In the genomic region with DNA sequence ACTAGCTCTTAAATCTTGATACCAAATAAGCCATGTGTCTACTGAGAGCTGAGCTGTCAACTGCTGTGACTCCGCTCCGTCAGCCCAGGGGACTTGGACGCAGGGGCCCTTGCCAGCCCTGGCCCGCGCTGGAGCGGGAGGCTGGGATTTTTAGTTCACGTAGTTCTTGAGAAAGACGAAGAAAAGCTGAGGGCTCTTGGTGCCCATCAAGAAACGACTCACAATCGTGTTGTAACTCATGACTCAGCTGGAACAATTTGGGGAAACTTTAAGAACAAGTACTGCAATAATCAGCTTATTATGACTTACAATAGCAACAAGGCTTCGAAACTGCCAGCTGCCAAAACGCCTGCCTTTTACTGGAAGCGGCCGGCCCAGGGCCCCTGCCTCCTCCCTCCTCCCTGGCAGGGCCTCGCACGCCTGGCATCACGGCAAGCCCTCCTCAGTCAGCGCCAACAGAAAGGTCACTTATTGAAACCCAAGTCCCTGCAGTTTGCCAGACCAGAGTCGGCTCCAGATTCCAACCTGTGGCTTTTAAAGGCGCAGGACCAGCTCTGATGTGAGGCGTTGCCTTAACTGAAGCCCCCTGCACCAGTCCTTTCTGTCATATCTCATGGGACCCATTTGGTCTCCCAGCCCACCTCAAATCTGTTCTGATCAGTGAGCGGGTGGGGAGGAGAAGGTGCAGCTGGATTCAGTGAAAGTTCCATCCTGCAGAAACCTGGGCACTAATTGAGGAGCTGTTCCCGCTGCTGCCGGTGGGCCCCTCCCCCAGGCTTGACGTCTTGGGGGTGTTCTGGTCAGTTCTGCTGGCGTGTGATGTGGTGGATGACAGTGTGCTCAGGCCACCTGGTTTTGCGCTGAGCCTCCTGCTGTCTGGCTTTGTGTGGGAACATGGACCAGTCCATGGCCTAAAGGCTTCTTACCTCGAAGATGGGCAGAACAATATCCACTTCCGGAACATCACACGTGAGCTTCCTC, we compare ENCODE assay signal across 8 cellular contexts.
DNase-seq lines count a peak whose midpoint lies in the region; ATAC-seq and TF ChIP-seq lines count a peak whose summit lies in the region.

No MANE protein-coding gene starts in this region.

- no peak overlapping the region for H3K4me3 ChIP-seq in CD8-positive, alpha-beta memory T cell (ENCODE audit: low read length)
- peak overlapping the region in 1 of 4 donors; percentile 3 for H3K4me3 ChIP-seq in stomach

- peak; percentile 72 for TF ChIP-seq EP300 in stomach (IDR thresholded peaks at IDR 0.05)

- intact Hi-C loops in stomach (cut with DNase I; ENCODE audit: low total_unique reads), result no loop called here

- no peaks in the 10 kb centered on the region for H3K9me3 ChIP-seq in CD8-positive, alpha-beta memory T cell (ENCODE audit: low read length)
- H3K9me3 ChIP-seq in stomach, result no peaks in the 10 kb centered on the region

- peaks cover 0 to 2% of the 10 kb centered on the region in 2 donors for H3K27me3 Mint-ChIP-seq in CD8-positive, alpha-beta memory T cell
- H3K27me3 Mint-ChIP-seq in central memory CD8-positive, alpha-beta T cell, result no peaks in the 10 kb centered on the region

- H3K27ac Mint-ChIP-seq in CD8-positive, alpha-beta memory T cell, result peak overlapping the region; percentile 45 to 91 (median 75)
- peak overlapping the region; percentile 29 for H3K27ac Mint-ChIP-seq in central memory CD8-positive, alpha-beta T cell (ENCODE audit: low read depth)

- peaks cover 10 to 42% (median 16%) of the 10 kb centered on the region in 3 donors for H3K36me3 Mint-ChIP-seq in CD8-positive, alpha-beta memory T cell
- peaks cover 33% of the 10 kb centered on the region for H3K36me3 Mint-ChIP-seq in central memory CD8-positive, alpha-beta T cell (ENCODE audit: insufficient read depth)

- H3K4me1 Mint-ChIP-seq in CD8-positive, alpha-beta memory T cell, result peaks cover 33 to 53% (median 48%) of the 10 kb centered on the region in 3 donors
- peaks cover 41% of the 10 kb centered on the region for H3K4me1 Mint-ChIP-seq in central memory CD8-positive, alpha-beta T cell

- TF ChIP-seq POLR2A in stomach (IDR thresholded peaks at IDR 0.05), result no peak

- CTCF ChIA-PET in CD8-positive, alpha-beta memory T cell (lab: Charles Lee), result interaction anchor here (0.9 to 3.7 kb wide), 10 partner anchors 14 to 1091 kb away, joined by 3 to 24 read pairs (median 6); no protein-coding TSS in a partner anchor

- WGBS in stomach, 5 donors, result 22 to 43% (median 35%) methylated on average over 23 to 30 of the region's 30 CpGs

- no peaks in the 10 kb centered on the region for H3K9me3 Mint-ChIP-seq in CD8-positive, alpha-beta memory T cell
- H3K9me3 Mint-ChIP-seq in central memory CD8-positive, alpha-beta T cell, result no peaks in the 10 kb centered on the region

- TF ChIP-seq CTCF in stomach (IDR thresholded peaks at IDR 0.05) (no peak), GM20000 (IDR thresholded peaks at IDR 0.05; ENCODE audit: extremely low read depth, missing control alignments) (no peak)

- DNase-seq in CD8-positive, alpha-beta memory T cell, result no peak
- DNase-seq in NCI-H446 (lab: John Stamatoyannopoulos, UW), result peak; percentile 2 to 53
- DNase-seq in central memory CD8-positive, alpha-beta T cell (ENCODE audit: low spot score in 2 of 2), result no peak
- DNase-seq in left lobe of liver (ENCODE audit: low spot score), result peak; percentile 92
- peak; percentile 88 for DNase-seq in stomach
- DNase-seq in D341Med (ENCODE audit: low spot score), result no peak
- no peak for DNase-seq in GM20000 (ENCODE audit: low spot score)

- H3K36me3 ChIP-seq in CD8-positive, alpha-beta memory T cell (ENCODE audit: insufficient read depth, low read length), result peaks cover 27% of the 10 kb centered on the region
- peaks cover 29 to 37% (median 37%) of the 10 kb centered on the region in 4 donors for H3K36me3 ChIP-seq in stomach

- POLR2A ChIA-PET in CD8-positive, alpha-beta memory T cell (lab: Charles Lee), result interaction anchor here (0.6 kb wide), 1 partner anchor 26 kb away, joined by 7 read pairs; no protein-coding TSS in a partner anchor

- H3K4me1 ChIP-seq in CD8-positive, alpha-beta memory T cell (ENCODE audit: insufficient read depth, low read length), result peaks cover 21% of the 10 kb centered on the region
- H3K4me1 ChIP-seq in stomach, result peaks cover 36 to 67% (median 48%) of the 10 kb centered on the region in 4 donors

- no peaks in the 10 kb centered on the region for H3K27me3 ChIP-seq in CD8-positive, alpha-beta memory T cell (ENCODE audit: insufficient read depth, low read length, poor library complexity, severe bottlenecking)
- H3K27me3 ChIP-seq in stomach, result no peaks in the 10 kb centered on the region

- H3K27ac ChIP-seq in CD8-positive, alpha-beta memory T cell (ENCODE audit: low read depth, low read length), result no peak overlapping the region
- peak overlapping the region; percentile 53 to 87 (median 82) for H3K27ac ChIP-seq in stomach

- H3K4me3 Mint-ChIP-seq in CD8-positive, alpha-beta memory T cell, result peak overlapping the region in 1 of 7 donors; percentile 11
- H3K4me3 Mint-ChIP-seq in central memory CD8-positive, alpha-beta T cell, result no peak overlapping the region

- ATAC-seq in central memory CD8-positive, alpha-beta T cell (replicated peaks; ENCODE audit: extremely low read depth, poor library complexity, severe bottlenecking), result no peak
- ATAC-seq in left lobe of liver, result peak; percentile 72
- no peak for ATAC-seq in HG03442 (IDR thresholded peaks at IDR 0.05; ENCODE audit: unreplicated experiment)

Comparison
In these comparisons a context has a peak if more than half of its experiments do, and no peak if none do; other contexts are left out.
1. DNase-seq: peak in NCI-H446 (2 of 2), left lobe of liver (single experiment) and stomach (single experiment); none in CD8-positive, alpha-beta memory T cell (0 of 5), central memory CD8-positive, alpha-beta T cell (0 of 2), D341Med (single experiment) and GM20000 (single experiment).